9 cellular contexts compared by ENCODE assay signal in the genomic region with DNA sequence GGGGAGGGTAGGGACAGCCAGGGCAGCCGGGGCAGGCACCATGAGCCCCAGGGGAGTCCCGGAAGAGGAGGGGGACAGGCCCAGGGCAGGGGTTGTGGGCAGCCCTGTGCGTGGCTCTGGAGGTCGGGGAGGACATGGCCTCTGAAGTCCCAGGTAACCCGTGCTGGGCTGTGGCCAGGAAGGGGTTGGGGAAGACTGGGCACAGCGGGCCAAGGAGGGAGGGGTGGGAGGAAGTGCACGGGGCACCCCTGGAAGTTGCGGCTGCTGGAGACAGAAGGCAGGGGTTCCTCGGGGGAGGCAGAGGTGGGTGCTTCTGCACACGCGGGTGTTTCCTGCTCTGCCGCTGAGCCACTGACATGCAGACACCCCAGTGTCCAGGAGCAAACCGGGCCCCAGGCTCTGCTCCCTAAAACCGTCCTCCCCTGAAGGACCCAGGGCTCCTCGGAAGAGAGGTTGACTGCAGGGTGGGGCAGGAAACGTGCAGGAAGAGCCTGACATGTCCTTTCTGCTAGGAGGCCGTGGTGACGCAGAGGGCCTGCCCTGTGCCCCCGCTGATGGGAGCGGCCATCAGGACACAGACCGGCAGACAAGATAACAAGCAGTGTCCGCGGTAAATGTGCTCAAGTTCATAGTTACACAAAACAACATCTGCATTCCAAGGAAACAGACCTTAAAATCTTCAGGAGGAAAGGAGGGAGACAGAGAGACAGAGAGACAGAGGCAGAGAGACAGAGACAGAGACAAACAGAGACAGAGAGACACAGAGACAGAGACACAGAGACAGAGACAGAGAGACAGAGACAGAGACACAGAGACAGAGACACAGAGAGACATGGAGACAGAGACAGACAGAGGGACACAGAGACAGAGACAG. TPM values are rescaled to one million over a fixed set of nuclear protein-coding genes. Genes with fewer than 3 reads are reported as not detected.
DNase-seq lines count a peak whose midpoint lies in the region; ATAC-seq and TF ChIP-seq lines count a peak whose summit lies in the region.
"Had no signal": no experiment of that assay in that cellular context is flagged by ENCODE, and none has a peak within 500 bp of the region (broad histone marks: within the 10 kb centered on the region; RNA-seq: fewer than 3 reads in every experiment).

No MANE protein-coding gene starts in this region.

- TF ChIP-seq CTCF in H9 (conservative IDR thresholded peaks at IDR 0.05) (no peak), fibroblast of villous mesenchyme (IDR thresholded peaks at IDR 0.05; ENCODE audit: insufficient read depth, low read depth, low read length) (no peak), gastrocnemius medialis (IDR thresholded peaks at IDR 0.05 in 4 of 5, conservative IDR thresholded peaks at IDR 0.05 in 1 of 5) (no peak)

- no peaks in the 10 kb centered on the region for H3K79me1 ChIP-seq in H9 (ENCODE audit: insufficient read depth, low read depth, low read length, poor library complexity, severe bottlenecking)

- no peak overlapping the region for H2AK5ac ChIP-seq in H9 (ENCODE audit: insufficient read length, low read length)

- no peak overlapping the region for H2BK15ac ChIP-seq in H9 (ENCODE audit: low read depth, low read length)

- H3K27me3 ChIP-seq in H9 (ENCODE audit: insufficient read depth, low read length) (no peaks in the 10 kb centered on the region), gastrocnemius medialis (no peaks in the 10 kb centered on the region)

- POLR2A ChIA-PET in activated CD8-positive, alpha-beta T cell treated with anti-CD3 and anti-CD28 coated beads, Interleukin-2, amount 10 ng/mL, durations not matched to agents 7 days and 5 days (lab: Charles Lee), result no interaction called here

- no peak overlapping the region for H3K9ac ChIP-seq in H9 (ENCODE audit: extremely low read depth, insufficient read length, low read length)

- H3K27ac Mint-ChIP-seq in H9, result no peak overlapping the region
- H3K27ac Mint-ChIP-seq in activated CD8-positive, alpha-beta T cell treated with anti-CD3 and anti-CD28 coated beads, Interleukin-2, amount 10 ng/mL, durations not matched to agents 7 days and 5 days, result peak overlapping the region; percentile 76

- H3K56ac ChIP-seq in H9 (ENCODE audit: insufficient read length, low read depth, low read length), result no peak overlapping the region

- H3K27ac ChIP-seq in H9 (ENCODE audit: insufficient read length, low read depth, low read length) (no peak overlapping the region), gastrocnemius medialis (peak overlapping the region in 3 of 4 donors; percentile 20 to 95 (median 94))

- no peak overlapping the region for H2BK20ac ChIP-seq in H9 (ENCODE audit: low read depth, low read length, poor library complexity, severe bottlenecking)

- no peaks in the 10 kb centered on the region for H3K79me2 ChIP-seq in H9 (ENCODE audit: insufficient read depth, low read length)

- H3K23me2 ChIP-seq in H9 (ENCODE audit: insufficient read length, low read depth, low read length, poor library complexity, severe bottlenecking), result no peaks in the 10 kb centered on the region

- H4K5ac ChIP-seq in H9 (ENCODE audit: insufficient read length, low read depth, low read length), result no peak overlapping the region

- H2AFZ ChIP-seq in H9 (ENCODE audit: low read length), result no peak overlapping the region

- H3K9me3 ChIP-seq in H9 (ENCODE audit: control insufficient read depth, low read depth, low read length) (no peaks in the 10 kb centered on the region), gastrocnemius medialis (no peaks in the 10 kb centered on the region)

- ATAC-seq in activated CD8-positive, alpha-beta T cell treated with anti-CD3 and anti-CD28 coated beads, Interleukin-2, amount 10 ng/mL, durations not matched to agents 7 days and 5 days, result peak; percentile 57
- no peak for ATAC-seq in gastrocnemius medialis
- no peak for ATAC-seq in HG03135 (IDR thresholded peaks at IDR 0.05; ENCODE audit: unreplicated experiment)
- no peak for ATAC-seq in HG02623 (IDR thresholded peaks at IDR 0.05; ENCODE audit: unreplicated experiment)

- peaks cover 0 to 4% of the 10 kb centered on the region in 2 experiments; a peak in 2 of 4 replicates for H3K4me1 Mint-ChIP-seq in H9
- peaks cover 72% of the 10 kb centered on the region for H3K4me1 Mint-ChIP-seq in activated CD8-positive, alpha-beta T cell treated with anti-CD3 and anti-CD28 coated beads, Interleukin-2, amount 10 ng/mL, durations not matched to agents 7 days and 5 days (ENCODE audit: low read depth)

- H3T11ph ChIP-seq in H9 (ENCODE audit: low read length), result no peak overlapping the region

- no peak overlapping the region for H3K4me3 Mint-ChIP-seq in H9
- H3K4me3 Mint-ChIP-seq in activated CD8-positive, alpha-beta T cell treated with anti-CD3 and anti-CD28 coated beads, Interleukin-2, amount 10 ng/mL, durations not matched to agents 7 days and 5 days, result peak overlapping the region; percentile 59

- H3K4me1 ChIP-seq in H9 (ENCODE audit: insufficient read depth, low read length) (no peaks in the 10 kb centered on the region), gastrocnemius medialis (peaks cover 0 to 9% of the 10 kb centered on the region in 2 donors)

- no peaks in the 10 kb centered on the region for H4K20me1 ChIP-seq in H9 (ENCODE audit: control insufficient read depth, insufficient read depth, insufficient read length)

- DNase-seq in H9 (no peak), fibroblast of villous mesenchyme (ENCODE audit: low read depth) (peak; percentile 94), gastrocnemius medialis (no peak), ecto neural progenitor cell (ENCODE audit: low spot score) (no peak), putamen (ENCODE audit: low spot score) (no peak)
- DNase-seq in activated CD8-positive, alpha-beta T cell treated with anti-CD3 and anti-CD28 coated beads, Interleukin-2, amount 10 ng/mL, durations not matched to agents 7 days and 5 days, result peak; percentile 54

- H3K4me3 ChIP-seq in fibroblast of villous mesenchyme (ENCODE audit: low read depth, low read length), result no peak overlapping the region
- no peak overlapping the region for H3K4me3 ChIP-seq in gastrocnemius medialis

- no peak overlapping the region for H2BK120ac ChIP-seq in H9 (ENCODE audit: low read depth, low read length, poor library complexity, severe bottlenecking)

- no peaks in the 10 kb centered on the region for H3K36me3 Mint-ChIP-seq in H9 (ENCODE audit: insufficient read depth in 1 of 3, low read depth in 3 of 3)
- H3K36me3 Mint-ChIP-seq in activated CD8-positive, alpha-beta T cell treated with anti-CD3 and anti-CD28 coated beads, Interleukin-2, amount 10 ng/mL, durations not matched to agents 7 days and 5 days (ENCODE audit: low read depth), result no peaks in the 10 kb centered on the region

- CTCF ChIA-PET in activated CD8-positive, alpha-beta T cell treated with anti-CD3 and anti-CD28 coated beads, Interleukin-2, amount 10 ng/mL, durations not matched to agents 7 days and 5 days (lab: Charles Lee), result no interaction called here

- H3K14ac ChIP-seq in H9 (ENCODE audit: insufficient read depth, low read length), result no peak overlapping the region; the same call in 1 of the 2 replicates

- no CpG with 5 or more reads among the region's 23 CpGs for WGBS in H9 (ENCODE audit: extremely low coverage, insufficient read length, low lambda C conversion rate)

- in situ Hi-C loops in gastrocnemius medialis (cut with MboI; ENCODE audit: low sequenced_read_pairs in 4 of 4), result no loop called here

- no peak overlapping the region for H4K8ac ChIP-seq in H9 (replicated peaks; ENCODE audit: insufficient read length, low read depth, low read length)

- no peaks in the 10 kb centered on the region for H3K36me3 ChIP-seq in gastrocnemius medialis

- peaks cover 22% of the 10 kb centered on the region for H3K27me3 Mint-ChIP-seq in H9 (ENCODE audit: low read depth)
- peaks cover 11% of the 10 kb centered on the region for H3K27me3 Mint-ChIP-seq in activated CD8-positive, alpha-beta T cell treated with anti-CD3 and anti-CD28 coated beads, Interleukin-2, amount 10 ng/mL, durations not matched to agents 7 days and 5 days (ENCODE audit: low read depth)

- no peak overlapping the region for H2BK12ac ChIP-seq in H9 (ENCODE audit: insufficient read length, low read depth, low read length)

- H3K23ac ChIP-seq in H9 (ENCODE audit: insufficient read length, low read depth, low read length), result no peak overlapping the region

- no peak overlapping the region for H3K4me2 ChIP-seq in H9 (ENCODE audit: insufficient read depth, insufficient read length, low read length)

- no peaks in the 10 kb centered on the region for H3K9me3 Mint-ChIP-seq in H9
- no peaks in the 10 kb centered on the region for H3K9me3 Mint-ChIP-seq in activated CD8-positive, alpha-beta T cell treated with anti-CD3 and anti-CD28 coated beads, Interleukin-2, amount 10 ng/mL, durations not matched to agents 7 days and 5 days (ENCODE audit: insufficient read depth)

- peak overlapping the region; percentile 18 for H3K18ac ChIP-seq in H9 (ENCODE audit: insufficient read length, low read depth, low read length)

- no peak for TF ChIP-seq POLR2A in gastrocnemius medialis (IDR thresholded peaks at IDR 0.05)

- no peak overlapping the region for H3K4ac ChIP-seq in H9 (ENCODE audit: low read depth, low read length)

- H2BK5ac ChIP-seq in H9 (ENCODE audit: insufficient read length, low read length), result no peak overlapping the region

- intact Hi-C loops in gastrocnemius medialis (cut with DNase I; ENCODE audit: low total_unique reads), result no loop called here

- H4K91ac ChIP-seq in H9 (ENCODE audit: insufficient read length, low read depth, low read length), result no peak overlapping the region

RNA-seq across cellular contexts. Expression of a gene that starts 5.7 kb away (rescaled TPM):
- total RNA-seq in H9 (2021) (not detected in 2 replicates), fibroblast of villous mesenchyme (not detected in 2 replicates), gastrocnemius medialis (1,000 to 10,000 TPM; 1,499 to 3,728 (median 2,254) TPM)
- under 1 TPM in 1 of 2 experiments, not detected in 1; 0.50 TPM for total RNA-seq in activated CD8-positive, alpha-beta T cell treated with anti-CD3 and anti-CD28 coated beads, Interleukin-2, amount 10 ng/mL, durations not matched to agents 7 days and 5 days
- total RNA-seq: T-helper 1 cell treated with Interleukin-12 subunit alpha and Interleukin-12 subunit beta and Interleukin-4 antibody, amounts not matched to agents 30 ng/mL and 1 ng/mL, for 36 hours had no signal

RNA-seq across cellular contexts. Expression of a gene that starts 8.4 kb away (rescaled TPM):
- total RNA-seq in H9 (2021) (not detected in 2 replicates), fibroblast of villous mesenchyme (0.32 TPM in 1 of 2 replicates, not detected in the other), gastrocnemius medialis (10 to 100 TPM in 1 of 4 donors, 1 to 10 TPM in 3; 3.0 to 13.5 (median 5.5) TPM)
- total RNA-seq in activated CD8-positive, alpha-beta T cell treated with anti-CD3 and anti-CD28 coated beads, Interleukin-2, amount 10 ng/mL, durations not matched to agents 7 days and 5 days, result 100 to 1,000 TPM; 463 to 477 TPM

RNA-seq across cellular contexts. Expression of a gene that starts 9.7 kb away (rescaled TPM):
- total RNA-seq in H9 (2021), result not detected in 2 replicates
- total RNA-seq in activated CD8-positive, alpha-beta T cell treated with anti-CD3 and anti-CD28 coated beads, Interleukin-2, amount 10 ng/mL, durations not matched to agents 7 days and 5 days, result not detected
- under 0.01 TPM in 1 of 2 replicates, not detected in the other for total RNA-seq in fibroblast of villous mesenchyme
- total RNA-seq in gastrocnemius medialis, result not detected
- total RNA-seq: T-helper 1 cell treated with Interleukin-12 subunit alpha and Interleukin-12 subunit beta and Interleukin-4 antibody, amounts not matched to agents 30 ng/mL and 1 ng/mL, for 36 hours had no signal

RNA-seq across cellular contexts. Expression of a gene that starts 47.2 kb away (rescaled TPM):
- total RNA-seq in H9 (2021), result not detected in 2 replicates
- under 1 TPM in 1 of 2 experiments, not detected in 1; 0.08 TPM for total RNA-seq in activated CD8-positive, alpha-beta T cell treated with anti-CD3 and anti-CD28 coated beads, Interleukin-2, amount 10 ng/mL, durations not matched to agents 7 days and 5 days
- total RNA-seq in fibroblast of villous mesenchyme, result not detected in 2 replicates
- 1 to 10 TPM in 2 of 4 donors, under 1 TPM in 2; 0.16 to 2.3 (median 1.0) TPM for total RNA-seq in gastrocnemius medialis
- total RNA-seq: T-helper 1 cell treated with Interleukin-12 subunit alpha and Interleukin-12 subunit beta and Interleukin-4 antibody, amounts not matched to agents 30 ng/mL and 1 ng/mL, for 36 hours had no signal

Comparison
In these comparisons a context has a peak if more than half of its experiments do, and no peak if none do; other contexts are left out.
1. DNase-seq: peak in activated CD8-positive, alpha-beta T cell treated with anti-CD3 and anti-CD28 coated beads, Interleukin-2, amount 10 ng/mL, durations not matched to agents 7 days and 5 days (single experiment) and fibroblast of villous mesenchyme (single experiment); none in H9 (single experiment), gastrocnemius medialis (0 of 2), ecto neural progenitor cell (single experiment) and putamen (single experiment).
2. RNA of a gene that starts 5.7 kb away (total RNA-seq): 1,499 to 3,728 TPM in gastrocnemius medialis; 0.50 TPM in activated CD8-positive, alpha-beta T cell treated with anti-CD3 and anti-CD28 coated beads, Interleukin-2, amount 10 ng/mL, durations not matched to agents 7 days and 5 days, not detected in H9 and not detected in fibroblast of villous mesenchyme; every median in the first group is over 1,000 times any median in the second.
3. RNA of a gene that starts 8.4 kb away (total RNA-seq): 463 to 477 TPM in activated CD8-positive, alpha-beta T cell treated with anti-CD3 and anti-CD28 coated beads, Interleukin-2, amount 10 ng/mL, durations not matched to agents 7 days and 5 days; 3.0 to 13.5 TPM in gastrocnemius medialis, not detected in H9 and 0.32 TPM in fibroblast of villous mesenchyme; every median in the first group is over 10 times any median in the second.